8 cellular contexts compared by ENCODE assay signal in the genomic region with DNA sequence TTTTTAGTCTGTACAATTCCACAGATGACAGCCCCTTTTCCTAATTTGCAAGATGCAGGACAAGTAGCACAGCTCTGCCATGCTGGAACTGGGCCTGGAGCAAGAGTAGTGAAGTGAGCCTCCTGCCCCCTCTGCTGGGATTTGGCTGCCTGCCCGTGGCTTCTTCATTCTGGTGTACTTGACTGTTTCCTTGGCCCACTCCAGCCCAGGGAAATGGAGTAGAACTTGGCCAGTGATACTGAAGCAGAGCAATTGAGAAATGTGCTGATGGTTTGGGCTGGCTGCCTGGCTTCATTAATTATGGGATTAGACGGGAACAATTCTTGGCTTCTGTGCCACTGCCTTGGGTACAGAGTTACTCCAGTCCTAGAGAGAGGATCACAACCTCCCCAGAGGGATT. TPM values are rescaled to one million over a fixed set of nuclear protein-coding genes. Genes with fewer than 3 reads are reported as not detected.
DNase-seq lines count a peak whose midpoint lies in the region; ATAC-seq and TF ChIP-seq lines count a peak whose summit lies in the region.

No MANE protein-coding gene starts in this region.

- H3K36me3 ChIP-seq in CD4-positive, CD25-positive, alpha-beta regulatory T cell (ENCODE audit: control insufficient read depth, insufficient read depth, low read length), result no peaks in the 10 kb centered on the region
- H3K36me3 ChIP-seq in PC-9 (ENCODE audit: low read depth) (no peaks in the 10 kb centered on the region), osteoblast (ENCODE audit: insufficient read depth, low read length) (no peaks in the 10 kb centered on the region)

- H3K4me3 ChIP-seq in CD4-positive, CD25-positive, alpha-beta regulatory T cell (ENCODE audit: low read depth, low read length), result no peak overlapping the region
- H3K4me3 ChIP-seq in PC-9 (no peak overlapping the region), osteoblast (ENCODE audit: insufficient read depth, low read length) (no peak overlapping the region)

- H4K20me1 ChIP-seq in PC-9 (ENCODE audit: insufficient read depth) (no peaks in the 10 kb centered on the region), osteoblast (ENCODE audit: insufficient read depth, low read length) (no peaks in the 10 kb centered on the region)

- H3K27me3 Mint-ChIP-seq in CD4-positive, CD25-positive, alpha-beta regulatory T cell, result no peaks in the 10 kb centered on the region

- peaks cover 39% of the 10 kb centered on the region for H3K4me1 ChIP-seq in CD4-positive, CD25-positive, alpha-beta regulatory T cell (ENCODE audit: control insufficient read depth, insufficient read depth, low read length, poor library complexity, severe bottlenecking)
- H3K4me1 ChIP-seq in PC-9 (replicated peaks; ENCODE audit: insufficient read depth), result peaks cover 42% of the 10 kb centered on the region
- peaks cover 21% of the 10 kb centered on the region for H3K4me1 ChIP-seq in osteoblast (ENCODE audit: insufficient read depth, low read length)

- no peak for ATAC-seq in CD4-positive, CD25-positive, alpha-beta regulatory T cell (ENCODE audit: low read depth in 2 of 2)
- ATAC-seq in HG02981 (IDR thresholded peaks at IDR 0.05; ENCODE audit: unreplicated experiment) (no peak), HG03108 (IDR thresholded peaks at IDR 0.05; ENCODE audit: unreplicated experiment) (no peak)

- H3F3A ChIP-seq in PC-9 (ENCODE audit: insufficient read depth, low read depth), result peaks cover 26% of the 10 kb centered on the region; the same call in 1 of the 2 replicates

- no peaks in the 10 kb centered on the region for H3K9me3 ChIP-seq in CD4-positive, CD25-positive, alpha-beta regulatory T cell (ENCODE audit: control insufficient read depth in 2 of 2, low read length in 2 of 2)
- H3K9me3 ChIP-seq in PC-9 (ENCODE audit: insufficient read depth, low read depth), result no peaks in the 10 kb centered on the region
- no peaks in the 10 kb centered on the region for H3K9me3 ChIP-seq in osteoblast (ENCODE audit: low read depth, low read length)

- POLR2A ChIA-PET in PC-9 (lab: Charles Lee; ENCODE audit: unreplicated experiment), result interaction anchor here (0.6 kb wide), 1 partner anchor 368 kb away, joined by 4 read pairs; no protein-coding TSS in a partner anchor

- peaks cover 12 to 73% (median 41%) of the 10 kb centered on the region in 4 donors for H3K4me1 Mint-ChIP-seq in CD4-positive, CD25-positive, alpha-beta regulatory T cell

- no peak for DNase-seq in CD4-positive, CD25-positive, alpha-beta regulatory T cell
- DNase-seq in PC-9, result no peak
- peak; percentile 74 for DNase-seq in fibroblast of the conjunctiva (ENCODE audit: low read depth)
- peak; percentile 49 for DNase-seq in osteoblast (ENCODE audit: insufficient read length, low spot score, missing footprints)
- DNase-seq in stimulated activated CD4-positive, alpha-beta T cell treated with anti-CD3 and anti-CD28 coated beads, Interleukin-4, amount 100 ng/mL, for 1 hour, result no peak
- DNase-seq in GDM1 (lab: John Stamatoyannopoulos, UW), result no peak

- peak overlapping the region in 1 of 3 donors; percentile 27 for H3K27ac Mint-ChIP-seq in CD4-positive, CD25-positive, alpha-beta regulatory T cell

- H3K27me3 ChIP-seq in CD4-positive, CD25-positive, alpha-beta regulatory T cell (ENCODE audit: control insufficient read depth, insufficient read depth, low read length), result no peaks in the 10 kb centered on the region
- H3K27me3 ChIP-seq in PC-9 (ENCODE audit: insufficient read depth, low read depth), result no peaks in the 10 kb centered on the region
- no peaks in the 10 kb centered on the region for H3K27me3 ChIP-seq in osteoblast (ENCODE audit: insufficient read depth, low read length)

- intact Hi-C loops in PC-9 (cut with micrococcal nuclease; ENCODE audit: unreplicated experiment), result no loop called here

- H3K4me3 Mint-ChIP-seq in CD4-positive, CD25-positive, alpha-beta regulatory T cell, result peak overlapping the region; percentile 2 to 62 (median 44)

- TF ChIP-seq CTCF in PC-9 (conservative IDR thresholded peaks at IDR 0.05) (no peak), osteoblast (IDR thresholded peaks at IDR 0.05; ENCODE audit: extremely low read depth, low read depth, low read length) (no peak)

- H3K36me3 Mint-ChIP-seq in CD4-positive, CD25-positive, alpha-beta regulatory T cell, result peaks cover 8% of the 10 kb centered on the region

- H3K27ac ChIP-seq in CD4-positive, CD25-positive, alpha-beta regulatory T cell (ENCODE audit: insufficient read depth, low read length, poor library complexity, severe bottlenecking), result no peak overlapping the region
- H3K27ac ChIP-seq in PC-9 (peak overlapping the region; percentile 80), osteoblast (ENCODE audit: low read depth, low read length) (no peak overlapping the region)

- H3K4me2 ChIP-seq in PC-9 (peak overlapping the region; percentile 37), osteoblast (ENCODE audit: insufficient read depth, low read length) (peak overlapping the region; percentile 26)

- H3K9me2 ChIP-seq in PC-9 (ENCODE audit: insufficient read depth), result no peaks in the 10 kb centered on the region

- peaks cover 47% of the 10 kb centered on the region for H3K79me2 ChIP-seq in PC-9 (ENCODE audit: low read depth)
- no peaks in the 10 kb centered on the region for H3K79me2 ChIP-seq in osteoblast (ENCODE audit: insufficient read depth, low read length)

- no peaks in the 10 kb centered on the region for H3K9me3 Mint-ChIP-seq in CD4-positive, CD25-positive, alpha-beta regulatory T cell

- H2AFZ ChIP-seq in PC-9 (no peak overlapping the region), osteoblast (ENCODE audit: low read length) (peak overlapping the region; percentile 54)

- CTCF ChIA-PET in PC-9 (lab: Charles Lee), result no interaction called here

- BruUV-seq in PC-9 (replicated peaks; lab: Mats Ljungman, UMichigan), result no TSS peak

RNA-seq across cellular contexts. Expression of gene GPD1L, which starts 2.8 kb away (rescaled TPM):
- 30.3 TPM for total RNA-seq in CD4-positive, CD25-positive, alpha-beta regulatory T cell
- 10 to 100 TPM; 19.5 to 27.2 (median 24.6) TPM for polyA plus RNA-seq in CD4-positive, CD25-positive, alpha-beta regulatory T cell
- 10.3 and 11.2 TPM in 2 replicates for total RNA-seq in PC-9 (2021)
- 10.1 and 11.5 TPM in 2 replicates for total RNA-seq in osteoblast

Comparison
In these comparisons a context has a peak if more than half of its experiments do, and no peak if none do; other contexts are left out.
1. DNase-seq: peak in fibroblast of the conjunctiva (single experiment) and osteoblast (single experiment); none in CD4-positive, CD25-positive, alpha-beta regulatory T cell (0 of 3), PC-9 (0 of 2), stimulated activated CD4-positive, alpha-beta T cell treated with anti-CD3 and anti-CD28 coated beads, Interleukin-4, amount 100 ng/mL, for 1 hour (single experiment) and GDM1 (single experiment).